Comparison of ENCODE assay signal across 18 cellular contexts in the genomic region with DNA sequence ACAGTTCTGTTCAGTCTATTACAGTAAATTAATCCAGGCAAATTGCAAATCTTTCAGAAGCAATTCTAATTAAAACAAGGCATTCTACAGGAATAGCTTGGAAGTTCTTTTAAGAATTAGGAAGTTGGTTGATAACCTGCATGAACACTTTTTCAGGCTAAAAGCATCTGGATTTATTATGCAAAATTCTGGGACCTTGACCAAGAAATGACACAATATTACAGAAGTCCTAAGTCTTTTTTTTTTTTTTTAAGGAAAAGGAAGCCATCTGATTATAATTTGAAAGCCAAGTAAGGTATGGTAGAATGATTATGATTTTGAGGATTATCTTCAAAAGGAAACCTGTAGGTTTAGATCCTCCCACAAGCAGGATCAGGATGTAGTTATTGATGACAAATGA.
"Had no signal": no experiment of that assay in that cellular context is flagged by ENCODE, and none has a peak within 500 bp of the region (broad histone marks: within the 10 kb centered on the region; RNA-seq: fewer than 3 reads in every experiment).

No MANE protein-coding gene starts in this region.

- H3K4me1 Mint-ChIP-seq: activated B cell treated with CpG ODN at 0.5 μM for 24 hours; activated CD4-positive, alpha-beta memory T cell treated with anti-CD3 and anti-CD28 coated beads, Interleukin-2, amount 10 ng/mL, durations not matched to agents 7 days and 5 days; activated CD8-positive, alpha-beta memory T cell treated with anti-CD3 and anti-CD28 coated beads, Interleukin-2, amount 10 ng/mL, durations not matched to agents 7 days and 5 days; activated naive CD8-positive, alpha-beta T cell treated with anti-CD3 and anti-CD28 coated beads, Interleukin-2, amount 10 ng/mL, durations not matched to agents 7 days and 5 days; T-cell had no signal

- H3K9me3 Mint-ChIP-seq: activated B cell treated with CpG ODN at 0.5 μM for 24 hours; activated CD4-positive, alpha-beta memory T cell treated with anti-CD3 and anti-CD28 coated beads, Interleukin-2, amount 10 ng/mL, durations not matched to agents 7 days and 5 days; activated naive CD8-positive, alpha-beta T cell treated with anti-CD3 and anti-CD28 coated beads, Interleukin-2, amount 10 ng/mL, durations not matched to agents 7 days and 5 days; nephron; T-cell had no signal

- FAIRE-seq: colon, urothelium cell line had no signal

- DNase-seq: activated B cell treated with CpG ODN at 0.5 μM for 24 hours; activated CD4-positive, alpha-beta memory T cell treated with anti-CD3 and anti-CD28 coated beads, Interleukin-2, amount 10 ng/mL, durations not matched to agents 7 days and 5 days; activated CD4-positive, alpha-beta T cell treated with anti-CD3 and anti-CD28 coated beads for 4 hours; activated CD8-positive, alpha-beta memory T cell treated with anti-CD3 and anti-CD28 coated beads, Interleukin-2, amount 10 ng/mL, durations not matched to agents 7 days and 5 days; activated naive CD4-positive, alpha-beta T cell; activated naive CD8-positive, alpha-beta T cell treated with anti-CD3 and anti-CD28 coated beads, Interleukin-2, amount 10 ng/mL, durations not matched to agents 7 days and 5 days; body of pancreas; central memory CD4-positive, alpha-beta T cell; dorsolateral prefrontal cortex; islet precursor cell; lower lobe of right lung; posterior cingulate gyrus; stimulated activated CD8-positive, alpha-beta memory T cell treated with anti-CD3 and anti-CD28 coated beads, Interleukin-4, amount 100 ng/mL, for 48 hours; stimulated activated naive CD4-positive, alpha-beta T cell; T-cell had no signal

- H3K27ac Mint-ChIP-seq: activated B cell treated with CpG ODN at 0.5 μM for 24 hours; activated CD4-positive, alpha-beta memory T cell treated with anti-CD3 and anti-CD28 coated beads, Interleukin-2, amount 10 ng/mL, durations not matched to agents 7 days and 5 days; activated CD8-positive, alpha-beta memory T cell treated with anti-CD3 and anti-CD28 coated beads, Interleukin-2, amount 10 ng/mL, durations not matched to agents 7 days and 5 days; activated naive CD8-positive, alpha-beta T cell treated with anti-CD3 and anti-CD28 coated beads, Interleukin-2, amount 10 ng/mL, durations not matched to agents 7 days and 5 days; nephron; T-cell had no signal

- H3K4me3 Mint-ChIP-seq: activated B cell treated with CpG ODN at 0.5 μM for 24 hours; activated CD4-positive, alpha-beta memory T cell treated with anti-CD3 and anti-CD28 coated beads, Interleukin-2, amount 10 ng/mL, durations not matched to agents 7 days and 5 days; activated CD8-positive, alpha-beta memory T cell treated with anti-CD3 and anti-CD28 coated beads, Interleukin-2, amount 10 ng/mL, durations not matched to agents 7 days and 5 days; activated naive CD8-positive, alpha-beta T cell treated with anti-CD3 and anti-CD28 coated beads, Interleukin-2, amount 10 ng/mL, durations not matched to agents 7 days and 5 days; nephron; T-cell had no signal

- ATAC-seq: activated CD8-positive, alpha-beta memory T cell treated with anti-CD3 and anti-CD28 coated beads, Interleukin-2, amount 10 ng/mL, durations not matched to agents 7 days and 5 days; body of pancreas; lower lobe of right lung; T-cell had no signal

- H3K27me3 Mint-ChIP-seq: activated B cell treated with CpG ODN at 0.5 μM for 24 hours; activated CD4-positive, alpha-beta memory T cell treated with anti-CD3 and anti-CD28 coated beads, Interleukin-2, amount 10 ng/mL, durations not matched to agents 7 days and 5 days; activated CD8-positive, alpha-beta memory T cell treated with anti-CD3 and anti-CD28 coated beads, Interleukin-2, amount 10 ng/mL, durations not matched to agents 7 days and 5 days; activated naive CD8-positive, alpha-beta T cell treated with anti-CD3 and anti-CD28 coated beads, Interleukin-2, amount 10 ng/mL, durations not matched to agents 7 days and 5 days; T-cell had no signal

- H3K36me3 Mint-ChIP-seq: activated CD8-positive, alpha-beta memory T cell treated with anti-CD3 and anti-CD28 coated beads, Interleukin-2, amount 10 ng/mL, durations not matched to agents 7 days and 5 days; activated naive CD8-positive, alpha-beta T cell treated with anti-CD3 and anti-CD28 coated beads, Interleukin-2, amount 10 ng/mL, durations not matched to agents 7 days and 5 days; T-cell had no signal
